Comparison of ENCODE assay signal across 23 cellular contexts in the genomic region with DNA sequence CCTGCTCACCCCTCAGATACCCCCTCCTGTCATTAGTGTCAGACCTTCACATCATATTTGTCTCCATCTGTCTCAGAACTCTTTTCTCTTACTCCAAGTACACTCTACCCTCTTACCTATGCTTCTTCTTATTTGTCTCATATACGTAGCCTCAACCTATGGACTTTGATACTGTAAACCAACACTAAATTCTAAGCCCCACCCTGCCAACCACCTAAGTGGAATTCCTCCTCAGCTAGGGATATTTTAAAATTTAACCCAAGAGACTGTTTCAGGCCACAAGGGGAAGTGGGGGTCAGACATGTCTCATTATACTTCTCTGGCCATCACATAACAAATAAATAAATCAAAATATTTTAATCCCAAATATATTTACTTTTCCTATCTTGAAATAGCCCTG.
"Had no signal": no experiment of that assay in that cellular context is flagged by ENCODE, and none has a peak within 500 bp of the region (broad histone marks: within the 10 kb centered on the region; RNA-seq: fewer than 3 reads in every experiment).

No MANE protein-coding gene starts in this region.

- H3K4me1 ChIP-seq: prostate gland, tibial nerve, upper lobe of left lung, vagina had no signal

- H3K4me3 ChIP-seq: lung, ovary, prostate gland, smooth muscle cell, tibial nerve, upper lobe of left lung, vagina had no signal

- DNase-seq: islet precursor cell; left ventricle myocardium superior; naive thymus-derived CD4-positive, alpha-beta T cell; ovary; retina; right cardiac atrium; stimulated activated CD4-positive, alpha-beta T cell treated with anti-CD3 and anti-CD28 coated beads, Interleukin-1b, Interleukin-23, amount 100 ng/mL, for 48 hours; stimulated activated CD4-positive, alpha-beta T cell treated with anti-CD3 and anti-CD28 coated beads, Interleukin-2, amount 100 ng/mL, for 48 hours; stimulated activated CD4-positive, alpha-beta T cell treated with anti-CD3 and anti-CD28 coated beads, Interleukin-4, amount 100 ng/mL, for 4 hours; stimulated activated CD8-positive, alpha-beta memory T cell treated with anti-CD3 and anti-CD28 coated beads, Interleukin-4, amount 100 ng/mL, for 48 hours; stimulated activated naive CD4-positive, alpha-beta T cell treated with Interleukin-2 at 50 U/mL for 16 hours; stimulated activated naive CD8-positive, alpha-beta T cell treated with anti-CD3 and anti-CD28 coated beads, Interleukin-15, amount 100 ng/mL, for 72 hours; substantia nigra; upper lobe of left lung had no signal

- H3K9me3 ChIP-seq: ovary, prostate gland, vagina had no signal

- H3K27me3 ChIP-seq: ovary, tibial nerve, upper lobe of left lung, vagina had no signal

- H3K27ac ChIP-seq: ovary, prostate gland, tibial nerve, upper lobe of left lung, vagina had no signal

- ATAC-seq: left lobe of liver; left ventricle myocardium superior; naive thymus-derived CD4-positive, alpha-beta T cell; natural killer cell treated with Interleukin-12 subunit alpha and Interleukin-12 subunit beta and Interleukin-15 and Interleukin-18, amount 100 ng/mL, for 72 hours; right cardiac atrium; sciatic nerve; stimulated activated memory B cell treated with anti-CD40 and anti-IgM and Interleukin-4, amounts not matched to agents 10 μg/mL and 1 μg/mL and 100 μg/mL, for 72 hours; stimulated activated naive CD8-positive, alpha-beta T cell treated with anti-CD3 and anti-CD28 coated beads, Interleukin-15, amount 100 ng/mL, for 72 hours had no signal

- H3K36me3 ChIP-seq: ovary, prostate gland, tibial nerve, upper lobe of left lung, vagina had no signal
